1 cellular context compared by ENCODE assay signal in the genomic region with DNA sequence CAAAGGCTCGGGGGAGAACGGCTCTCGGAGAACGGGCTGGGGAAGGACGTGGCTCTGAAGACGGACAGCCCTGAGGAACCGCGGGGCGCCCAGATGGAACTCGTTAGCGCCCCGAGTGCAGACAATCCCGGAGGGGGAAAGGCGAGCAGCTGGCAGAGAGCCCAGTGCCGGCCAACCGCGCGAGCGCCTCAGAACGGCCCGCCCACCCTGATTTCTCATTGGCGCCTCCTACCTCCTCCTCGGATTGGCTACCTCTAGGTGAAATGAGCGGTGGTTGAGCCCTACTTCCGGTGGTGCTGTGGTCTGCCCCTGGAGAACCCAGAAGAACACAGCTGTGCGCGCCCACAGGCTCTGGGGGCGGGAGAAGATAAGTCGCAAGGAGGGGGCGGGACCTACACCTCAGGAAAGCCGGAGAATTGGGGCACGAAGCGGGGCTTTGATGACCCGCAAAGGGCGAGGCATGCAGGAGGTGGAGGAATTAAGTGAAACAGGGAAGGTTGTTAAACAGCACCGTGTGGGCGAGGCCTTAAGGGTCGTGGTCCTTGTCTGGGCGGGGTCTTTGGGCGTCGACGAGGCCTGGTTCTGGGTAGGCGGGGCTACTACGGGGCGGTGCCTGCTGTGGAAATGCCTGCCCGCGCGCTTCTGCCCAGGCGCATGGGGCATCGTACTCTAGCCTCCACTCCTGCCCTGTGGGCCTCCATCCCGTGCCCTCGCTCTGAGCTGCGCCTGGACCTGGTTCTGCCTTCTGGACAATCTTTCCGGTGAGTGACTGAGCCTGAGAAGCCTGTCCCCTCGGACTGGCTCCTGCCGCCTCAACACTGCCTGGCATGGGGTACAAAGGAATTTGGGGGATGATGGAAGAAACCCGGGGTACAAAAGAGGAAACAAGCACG.
TF ChIP-seq lines count a peak whose summit lies in the region.

A gene (plus strand): TSS at position 290 of the 893 bp plus-strand sequence. CDS start 335 bp downstream, at position 625.

TF ChIP-seq in K562, 482 proteins besides CTCF, POLR2A, EP300 and RAD21 (continued from another document and continues in another):
- TF ChIP-seq, protein P1, sequence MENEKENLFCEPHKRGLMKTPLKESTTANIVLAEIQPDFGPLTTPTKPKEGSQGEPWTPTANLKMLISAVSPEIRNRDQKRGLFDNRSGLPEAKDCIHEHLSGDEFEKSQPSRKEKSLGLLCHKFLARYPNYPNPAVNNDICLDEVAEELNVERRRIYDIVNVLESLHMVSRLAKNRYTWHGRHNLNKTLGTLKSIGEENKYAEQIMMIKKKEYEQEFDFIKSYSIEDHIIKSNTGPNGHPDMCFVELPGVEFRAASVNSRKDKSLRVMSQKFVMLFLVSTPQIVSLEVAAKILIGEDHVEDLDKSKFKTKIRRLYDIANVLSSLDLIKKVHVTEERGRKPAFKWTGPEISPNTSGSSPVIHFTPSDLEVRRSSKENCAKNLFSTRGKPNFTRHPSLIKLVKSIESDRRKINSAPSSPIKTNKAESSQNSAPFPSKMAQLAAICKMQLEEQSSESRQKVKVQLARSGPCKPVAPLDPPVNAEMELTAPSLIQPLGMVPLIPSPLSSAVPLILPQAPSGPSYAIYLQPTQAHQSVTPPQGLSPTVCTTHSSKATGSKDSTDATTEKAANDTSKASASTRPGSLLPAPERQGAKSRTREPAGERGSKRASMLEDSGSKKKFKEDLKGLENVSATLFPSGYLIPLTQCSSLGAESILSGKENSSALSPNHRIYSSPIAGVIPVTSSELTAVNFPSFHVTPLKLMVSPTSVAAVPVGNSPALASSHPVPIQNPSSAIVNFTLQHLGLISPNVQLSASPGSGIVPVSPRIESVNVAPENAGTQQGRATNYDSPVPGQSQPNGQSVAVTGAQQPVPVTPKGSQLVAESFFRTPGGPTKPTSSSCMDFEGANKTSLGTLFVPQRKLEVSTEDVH (IDR thresholded peaks at IDR 0.05; ENCODE audit: low read depth, partially characterized antibody): peak; percentile 60
- TF ChIP-seq, protein P2, sequence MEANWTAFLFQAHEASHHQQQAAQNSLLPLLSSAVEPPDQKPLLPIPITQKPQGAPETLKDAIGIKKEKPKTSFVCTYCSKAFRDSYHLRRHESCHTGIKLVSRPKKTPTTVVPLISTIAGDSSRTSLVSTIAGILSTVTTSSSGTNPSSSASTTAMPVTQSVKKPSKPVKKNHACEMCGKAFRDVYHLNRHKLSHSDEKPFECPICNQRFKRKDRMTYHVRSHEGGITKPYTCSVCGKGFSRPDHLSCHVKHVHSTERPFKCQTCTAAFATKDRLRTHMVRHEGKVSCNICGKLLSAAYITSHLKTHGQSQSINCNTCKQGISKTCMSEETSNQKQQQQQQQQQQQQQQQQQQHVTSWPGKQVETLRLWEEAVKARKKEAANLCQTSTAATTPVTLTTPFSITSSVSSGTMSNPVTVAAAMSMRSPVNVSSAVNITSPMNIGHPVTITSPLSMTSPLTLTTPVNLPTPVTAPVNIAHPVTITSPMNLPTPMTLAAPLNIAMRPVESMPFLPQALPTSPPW (CRISPR knock-in tag; IDR thresholded peaks at IDR 0.05): peak; percentile 83
- TF ChIP-seq, protein P3, sequence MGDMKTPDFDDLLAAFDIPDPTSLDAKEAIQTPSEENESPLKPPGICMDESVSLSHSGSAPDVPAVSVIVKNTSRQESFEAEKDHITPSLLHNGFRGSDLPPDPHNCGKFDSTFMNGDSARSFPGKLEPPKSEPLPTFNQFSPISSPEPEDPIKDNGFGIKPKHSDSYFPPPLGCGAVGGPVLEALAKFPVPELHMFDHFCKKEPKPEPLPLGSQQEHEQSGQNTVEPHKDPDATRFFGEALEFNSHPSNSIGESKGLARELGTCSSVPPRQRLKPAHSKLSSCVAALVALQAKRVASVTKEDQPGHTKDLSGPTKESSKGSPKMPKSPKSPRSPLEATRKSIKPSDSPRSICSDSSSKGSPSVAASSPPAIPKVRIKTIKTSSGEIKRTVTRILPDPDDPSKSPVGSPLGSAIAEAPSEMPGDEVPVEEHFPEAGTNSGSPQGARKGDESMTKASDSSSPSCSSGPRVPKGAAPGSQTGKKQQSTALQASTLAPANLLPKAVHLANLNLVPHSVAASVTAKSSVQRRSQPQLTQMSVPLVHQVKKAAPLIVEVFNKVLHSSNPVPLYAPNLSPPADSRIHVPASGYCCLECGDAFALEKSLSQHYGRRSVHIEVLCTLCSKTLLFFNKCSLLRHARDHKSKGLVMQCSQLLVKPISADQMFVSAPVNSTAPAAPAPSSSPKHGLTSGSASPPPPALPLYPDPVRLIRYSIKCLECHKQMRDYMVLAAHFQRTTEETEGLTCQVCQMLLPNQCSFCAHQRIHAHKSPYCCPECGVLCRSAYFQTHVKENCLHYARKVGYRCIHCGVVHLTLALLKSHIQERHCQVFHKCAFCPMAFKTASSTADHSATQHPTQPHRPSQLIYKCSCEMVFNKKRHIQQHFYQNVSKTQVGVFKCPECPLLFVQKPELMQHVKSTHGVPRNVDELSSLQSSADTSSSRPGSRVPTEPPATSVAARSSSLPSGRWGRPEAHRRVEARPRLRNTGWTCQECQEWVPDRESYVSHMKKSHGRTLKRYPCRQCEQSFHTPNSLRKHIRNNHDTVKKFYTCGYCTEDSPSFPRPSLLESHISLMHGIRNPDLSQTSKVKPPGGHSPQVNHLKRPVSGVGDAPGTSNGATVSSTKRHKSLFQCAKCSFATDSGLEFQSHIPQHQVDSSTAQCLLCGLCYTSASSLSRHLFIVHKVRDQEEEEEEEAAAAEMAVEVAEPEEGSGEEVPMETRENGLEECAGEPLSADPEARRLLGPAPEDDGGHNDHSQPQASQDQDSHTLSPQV (IDR thresholded peaks at IDR 0.05): no peak
- TF ChIP-seq ZNF311 (CRISPR knock-in tag; IDR thresholded peaks at IDR 0.05): no peak
- TF ChIP-seq, protein P4, sequence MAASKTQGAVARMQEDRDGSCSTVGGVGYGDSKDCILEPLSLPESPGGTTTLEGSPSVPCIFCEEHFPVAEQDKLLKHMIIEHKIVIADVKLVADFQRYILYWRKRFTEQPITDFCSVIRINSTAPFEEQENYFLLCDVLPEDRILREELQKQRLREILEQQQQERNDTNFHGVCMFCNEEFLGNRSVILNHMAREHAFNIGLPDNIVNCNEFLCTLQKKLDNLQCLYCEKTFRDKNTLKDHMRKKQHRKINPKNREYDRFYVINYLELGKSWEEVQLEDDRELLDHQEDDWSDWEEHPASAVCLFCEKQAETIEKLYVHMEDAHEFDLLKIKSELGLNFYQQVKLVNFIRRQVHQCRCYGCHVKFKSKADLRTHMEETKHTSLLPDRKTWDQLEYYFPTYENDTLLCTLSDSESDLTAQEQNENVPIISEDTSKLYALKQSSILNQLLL (CRISPR knock-in tag; IDR thresholded peaks at IDR 0.05; ENCODE audit: borderline replicate concordance): no peak
- peak; percentile 53 for TF ChIP-seq NR2C1 (IDR thresholded peaks at IDR 0.05)
- TF ChIP-seq NR2C1 (tag; IDR thresholded peaks at IDR 0.05): no peak
- TF ChIP-seq CHD4 (IDR thresholded peaks at IDR 0.05; ENCODE audit: insufficient read depth, insufficient replicate concordance, low read depth, low read length, poor library complexity, severe bottlenecking): no peak
- TF ChIP-seq ETV6 (IDR thresholded peaks at IDR 0.05; ENCODE audit: borderline replicate concordance in 1 of 2, low read depth in 2 of 2, low read length in 1 of 2): no peak; a peak in 1 of 4 replicates
- TF ChIP-seq ETV6 (CRISPR knock-in tag; IDR thresholded peaks at IDR 0.05; ENCODE audit: borderline replicate concordance): no peak
- TF ChIP-seq TAF7 (tag; IDR thresholded peaks at IDR 0.05): no peak
- TF ChIP-seq SRSF3 (IDR thresholded peaks at IDR 0.05; ENCODE audit: insufficient read depth, low read length): no peak
- TF ChIP-seq MEIS2 (IDR thresholded peaks at IDR 0.05; ENCODE audit: partially characterized antibody): no peak
- peak; percentile 92 for TF ChIP-seq ETV1 (tag; conservative IDR thresholded peaks at IDR 0.05; ENCODE audit: low read depth)
- TF ChIP-seq ZNF41 (CRISPR knock-in tag; conservative IDR thresholded peaks at IDR 0.05): no peak
- no peak for TF ChIP-seq TCFL5 (CRISPR knock-in tag; conservative IDR thresholded peaks at IDR 0.05)
- peak; percentile 83 for TF ChIP-seq TAF1 (IDR thresholded peaks at IDR 0.05; ENCODE audit: control insufficient read depth, extremely low read depth, insufficient read depth, low read length, severe bottlenecking)
- no peak for TF ChIP-seq ZNF764 (CRISPR knock-in tag; IDR thresholded peaks at IDR 0.05; ENCODE audit: low read depth)
- TF ChIP-seq, protein P5, sequence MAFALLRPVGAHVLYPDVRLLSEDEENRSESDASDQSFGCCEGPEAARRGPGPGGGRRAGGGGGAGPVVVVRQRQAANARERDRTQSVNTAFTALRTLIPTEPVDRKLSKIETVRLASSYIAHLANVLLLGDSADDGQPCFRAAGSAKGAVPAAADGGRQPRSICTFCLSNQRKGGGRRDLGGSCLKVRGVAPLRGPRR (CRISPR knock-in tag; IDR thresholded peaks at IDR 0.05): no peak
- no peak for TF ChIP-seq NFE2 (IDR thresholded peaks at IDR 0.05; ENCODE audit: low read depth)
- TF ChIP-seq RBM39 (optimal IDR thresholded peaks at IDR 0.05; ENCODE audit: low read depth, low read length): peak; percentile 19
- no peak for TF ChIP-seq HDGF (IDR thresholded peaks at IDR 0.05)
- TF ChIP-seq, protein P6, sequence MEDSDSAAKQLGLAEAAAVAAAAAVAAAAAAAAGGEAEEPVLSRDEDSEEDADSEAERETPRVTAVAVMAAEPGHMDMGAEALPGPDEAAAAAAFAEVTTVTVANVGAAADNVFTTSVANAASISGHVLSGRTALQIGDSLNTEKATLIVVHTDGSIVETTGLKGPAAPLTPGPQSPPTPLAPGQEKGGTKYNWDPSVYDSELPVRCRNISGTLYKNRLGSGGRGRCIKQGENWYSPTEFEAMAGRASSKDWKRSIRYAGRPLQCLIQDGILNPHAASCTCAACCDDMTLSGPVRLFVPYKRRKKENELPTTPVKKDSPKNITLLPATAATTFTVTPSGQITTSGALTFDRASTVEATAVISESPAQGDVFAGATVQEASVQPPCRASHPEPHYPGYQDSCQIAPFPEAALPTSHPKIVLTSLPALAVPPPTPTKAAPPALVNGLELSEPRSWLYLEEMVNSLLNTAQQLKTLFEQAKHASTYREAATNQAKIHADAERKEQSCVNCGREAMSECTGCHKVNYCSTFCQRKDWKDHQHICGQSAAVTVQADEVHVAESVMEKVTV (CRISPR knock-in tag; IDR thresholded peaks at IDR 0.05): no peak
- TF ChIP-seq MTA2 (IDR thresholded peaks at IDR 0.05; ENCODE audit: low read depth): no peak
- TF ChIP-seq ZC3H4 (CRISPR knock-in tag; IDR thresholded peaks at IDR 0.05; ENCODE audit: borderline replicate concordance): no peak
- TF ChIP-seq RFX7 (CRISPR knock-in tag; IDR thresholded peaks at IDR 0.05): no peak
- TF ChIP-seq GTF2F1 (IDR thresholded peaks at IDR 0.05; ENCODE audit: low read depth, low read length): no peak
- no peak for TF ChIP-seq PRMT5 (CRISPR knock-in tag; IDR thresholded peaks at IDR 0.05)
- TF ChIP-seq, protein P7, sequence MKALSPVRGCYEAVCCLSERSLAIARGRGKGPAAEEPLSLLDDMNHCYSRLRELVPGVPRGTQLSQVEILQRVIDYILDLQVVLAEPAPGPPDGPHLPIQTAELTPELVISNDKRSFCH (CRISPR knock-in tag; IDR thresholded peaks at IDR 0.05): no peak
- TF ChIP-seq, protein P7 (tag; IDR thresholded peaks at IDR 0.05): no peak
- TF ChIP-seq ZNF79 (CRISPR knock-in tag; IDR thresholded peaks at IDR 0.05; ENCODE audit: low read depth): no peak
- no peak for TF ChIP-seq ZNF175 (CRISPR knock-in tag; IDR thresholded peaks at IDR 0.05; ENCODE audit: low read depth)
- TF ChIP-seq SAFB2 (IDR thresholded peaks at IDR 0.05; ENCODE audit: borderline replicate concordance, low read depth, low read length, severe bottlenecking): no peak
- TF ChIP-seq, protein P8, sequence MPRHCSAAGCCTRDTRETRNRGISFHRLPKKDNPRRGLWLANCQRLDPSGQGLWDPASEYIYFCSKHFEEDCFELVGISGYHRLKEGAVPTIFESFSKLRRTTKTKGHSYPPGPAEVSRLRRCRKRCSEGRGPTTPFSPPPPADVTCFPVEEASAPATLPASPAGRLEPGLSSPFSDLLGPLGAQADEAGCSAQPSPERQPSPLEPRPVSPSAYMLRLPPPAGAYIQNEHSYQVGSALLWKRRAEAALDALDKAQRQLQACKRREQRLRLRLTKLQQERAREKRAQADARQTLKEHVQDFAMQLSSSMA (CRISPR knock-in tag; IDR thresholded peaks at IDR 0.05): 0 out of 2 replicates have a peak, but pooled peaks have one; percentile 43
- TF ChIP-seq MAFG (tag; conservative IDR thresholded peaks at IDR 0.05): no peak
- TF ChIP-seq SMARCB1 (IDR thresholded peaks at IDR 0.05; ENCODE audit: insufficient read length, low read depth): peak; percentile 11
- TF ChIP-seq HDAC1 (IDR thresholded peaks at IDR 0.05): peak in 1 of 2 experiments; percentile 87; a peak in 2 of 4 replicates
- TF ChIP-seq POLR2G (IDR thresholded peaks at IDR 0.05; ENCODE audit: low read depth, low read length): peak; percentile 93
- TF ChIP-seq COPS2 (conservative IDR thresholded peaks at IDR 0.05): no peak
- no peak for TF ChIP-seq RFX5 (IDR thresholded peaks at IDR 0.05; ENCODE audit: low read depth, low read length)
- TF ChIP-seq, protein P9, sequence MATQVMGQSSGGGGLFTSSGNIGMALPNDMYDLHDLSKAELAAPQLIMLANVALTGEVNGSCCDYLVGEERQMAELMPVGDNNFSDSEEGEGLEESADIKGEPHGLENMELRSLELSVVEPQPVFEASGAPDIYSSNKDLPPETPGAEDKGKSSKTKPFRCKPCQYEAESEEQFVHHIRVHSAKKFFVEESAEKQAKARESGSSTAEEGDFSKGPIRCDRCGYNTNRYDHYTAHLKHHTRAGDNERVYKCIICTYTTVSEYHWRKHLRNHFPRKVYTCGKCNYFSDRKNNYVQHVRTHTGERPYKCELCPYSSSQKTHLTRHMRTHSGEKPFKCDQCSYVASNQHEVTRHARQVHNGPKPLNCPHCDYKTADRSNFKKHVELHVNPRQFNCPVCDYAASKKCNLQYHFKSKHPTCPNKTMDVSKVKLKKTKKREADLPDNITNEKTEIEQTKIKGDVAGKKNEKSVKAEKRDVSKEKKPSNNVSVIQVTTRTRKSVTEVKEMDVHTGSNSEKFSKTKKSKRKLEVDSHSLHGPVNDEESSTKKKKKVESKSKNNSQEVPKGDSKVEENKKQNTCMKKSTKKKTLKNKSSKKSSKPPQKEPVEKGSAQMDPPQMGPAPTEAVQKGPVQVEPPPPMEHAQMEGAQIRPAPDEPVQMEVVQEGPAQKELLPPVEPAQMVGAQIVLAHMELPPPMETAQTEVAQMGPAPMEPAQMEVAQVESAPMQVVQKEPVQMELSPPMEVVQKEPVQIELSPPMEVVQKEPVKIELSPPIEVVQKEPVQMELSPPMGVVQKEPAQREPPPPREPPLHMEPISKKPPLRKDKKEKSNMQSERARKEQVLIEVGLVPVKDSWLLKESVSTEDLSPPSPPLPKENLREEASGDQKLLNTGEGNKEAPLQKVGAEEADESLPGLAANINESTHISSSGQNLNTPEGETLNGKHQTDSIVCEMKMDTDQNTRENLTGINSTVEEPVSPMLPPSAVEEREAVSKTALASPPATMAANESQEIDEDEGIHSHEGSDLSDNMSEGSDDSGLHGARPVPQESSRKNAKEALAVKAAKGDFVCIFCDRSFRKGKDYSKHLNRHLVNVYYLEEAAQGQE (CRISPR knock-in tag; IDR thresholded peaks at IDR 0.05; ENCODE audit: low read depth): no peak
- TF ChIP-seq, protein P10, sequence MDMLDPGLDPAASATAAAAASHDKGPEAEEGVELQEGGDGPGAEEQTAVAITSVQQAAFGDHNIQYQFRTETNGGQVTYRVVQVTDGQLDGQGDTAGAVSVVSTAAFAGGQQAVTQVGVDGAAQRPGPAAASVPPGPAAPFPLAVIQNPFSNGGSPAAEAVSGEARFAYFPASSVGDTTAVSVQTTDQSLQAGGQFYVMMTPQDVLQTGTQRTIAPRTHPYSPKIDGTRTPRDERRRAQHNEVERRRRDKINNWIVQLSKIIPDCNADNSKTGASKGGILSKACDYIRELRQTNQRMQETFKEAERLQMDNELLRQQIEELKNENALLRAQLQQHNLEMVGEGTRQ (CRISPR knock-in tag; IDR thresholded peaks at IDR 0.05): no peak
